Comparison of ENCODE assay signal across 7 cellular contexts in genomic region chr6:38194589-38194988, GRCh38.
"Had no signal": no experiment of that assay in that cellular context is flagged by ENCODE, and none has a peak within 500 bp of the region (broad histone marks: within the 10 kb centered on the region; RNA-seq: fewer than 3 reads in every experiment).

No MANE protein-coding gene starts in this region.

- H3K4me3 ChIP-seq: GM23248 had no signal

- H3K9me3 Mint-ChIP-seq: H9 had no signal

- H3K4me3 Mint-ChIP-seq: H9 had no signal

- DNase-seq: GM23248, GOT3, H9, HCEC 1CT, IMR-90 had no signal

- H3K9ac ChIP-seq: GM23248 had no signal

- H2AFZ ChIP-seq: GM23248 had no signal

- H3K27ac ChIP-seq: GM23248 had no signal

- FAIRE-seq: H54, HTR-8/SVneo had no signal
